In the genomic region with DNA sequence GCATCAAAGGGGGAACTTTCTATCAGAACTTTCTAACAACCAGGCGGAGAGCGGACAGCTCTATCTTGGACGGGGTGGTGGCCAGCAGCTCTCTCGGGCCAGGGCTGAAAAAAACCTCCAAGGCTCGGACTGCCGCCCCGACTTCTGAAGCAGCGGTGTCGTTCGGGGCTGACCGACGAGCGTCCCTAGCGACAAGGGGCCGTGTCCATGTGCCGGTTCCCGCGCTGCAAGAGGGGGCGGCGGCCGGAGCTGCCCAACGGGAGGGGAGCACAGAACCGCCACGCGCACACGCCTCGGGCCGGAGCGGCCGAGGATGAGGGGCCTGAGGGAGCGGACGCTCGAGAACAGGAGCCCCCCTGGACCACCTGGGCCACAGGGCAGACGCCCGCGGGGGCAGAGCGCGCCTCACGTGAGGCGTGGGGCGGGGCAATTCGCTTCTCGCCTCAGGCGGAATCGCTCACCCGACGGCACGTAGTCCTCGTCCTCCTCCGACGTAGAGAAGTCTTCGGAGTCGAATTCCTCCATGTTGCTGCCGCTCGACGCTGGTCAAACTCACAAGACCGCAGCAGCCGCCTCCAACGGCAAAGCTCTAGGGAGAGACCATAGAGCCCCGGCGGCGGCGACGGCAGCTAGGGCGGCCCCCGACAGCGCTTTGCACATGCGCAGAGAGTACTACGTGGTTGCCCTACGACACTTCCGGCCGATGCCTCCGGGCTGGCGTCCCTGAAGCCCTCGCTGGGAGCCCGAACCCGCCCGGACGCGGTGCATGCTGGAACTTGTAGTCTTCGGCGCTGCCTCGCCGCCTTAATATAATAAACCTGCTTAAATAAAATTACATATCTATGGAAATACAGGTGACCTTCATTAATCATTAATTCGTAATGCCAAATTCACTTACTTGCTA, we compare ENCODE assay signal across 8 cellular contexts. TPM values are rescaled to one million over a fixed set of nuclear protein-coding genes. Genes with fewer than 3 reads are reported as not detected.
DNase-seq lines count a peak whose midpoint lies in the region; TF ChIP-seq lines count a peak whose summit lies in the region.

Gene CFDP1 (minus strand): TSS at position 676 of the 904 bp plus-strand sequence. CDS start 151 bp downstream, at position 525.

- WGBS in suprapubic skin: 2% methylated on average over 33 of the region's 85 CpGs

- peak within 1 kb of the TSS; percentile 70 for H3K9ac ChIP-seq in SK-N-MC (ENCODE audit: insufficient read length)

- H3K27ac ChIP-seq in SK-N-MC: no peak within 1 kb of the TSS
- peak within 1 kb of the TSS; percentile 100 for H3K27ac ChIP-seq in suprapubic skin

- H3K4me1 ChIP-seq in suprapubic skin: peaks cover 18% of the 10 kb centered on the region

- no peaks in the 10 kb centered on the region for H3K27me3 ChIP-seq in suprapubic skin

- peak within 1 kb of the TSS; percentile 92 for H3K4me3 ChIP-seq in HFF-Myc (replicated peaks; ENCODE audit: low read depth, low read length)
- H3K4me3 ChIP-seq in NB4 (ENCODE audit: low read depth, low read length): peak within 1 kb of the TSS; percentile 66
- H3K4me3 ChIP-seq in SK-N-MC: peak within 1 kb of the TSS; percentile 81
- peak within 1 kb of the TSS; percentile 74 for H3K4me3 ChIP-seq in suprapubic skin

- no peak for TF ChIP-seq EP300 in suprapubic skin (IDR thresholded peaks at IDR 0.05)

- peak; percentile 59 for DNase-seq in GM04503 (ENCODE audit: low read depth)
- peak; percentile 85 for DNase-seq in HFF-Myc (ENCODE audit: extremely low read depth, low read depth)
- DNase-seq in NB4 (ENCODE audit: low read depth): peak; percentile 95
- peak; percentile 53 for DNase-seq in SK-N-MC (ENCODE audit: low read depth, low spot score)
- peak; percentile 95 for DNase-seq in activated naive CD4-positive, alpha-beta T cell treated with anti-CD3 and anti-CD28 coated beads, Interleukin-2, amount 50 U/mL, for 16 hours
- DNase-seq in germinal center (ENCODE audit: low spot score): peak; percentile 98
- peak; percentile 41 to 97 (median 91) for DNase-seq in nucleus accumbens (lab: John Stamatoyannopoulos, UW)
- DNase-seq in suprapubic skin (ENCODE audit: low spot score in 2 of 2): peak; percentile 98

- H3K36me3 ChIP-seq in SK-N-MC (ENCODE audit: insufficient read depth, low read length) (peaks cover 4% of the 10 kb centered on the region; the same call in 1 of the 2 replicates), suprapubic skin (no peaks in the 10 kb centered on the region)

- H3K9me3 ChIP-seq in SK-N-MC (ENCODE audit: low read depth, low read length) (no peaks in the 10 kb centered on the region), suprapubic skin (no peaks in the 10 kb centered on the region)

- TF ChIP-seq POLR2A in NB4 (IDR thresholded peaks at IDR 0.05; ENCODE audit: extremely low read depth, insufficient read length): peak; percentile 64
- TF ChIP-seq POLR2A in suprapubic skin (IDR thresholded peaks at IDR 0.05): peak; percentile 43

- TF ChIP-seq CTCF in HFF-Myc (IDR thresholded peaks at IDR 0.05; ENCODE audit: low read depth, low read length, missing control alignments) (no peak), NB4 (IDR thresholded peaks at IDR 0.05; ENCODE audit: low read depth, low read length) (no peak), suprapubic skin (IDR thresholded peaks at IDR 0.05) (no peak)

RNA-seq across cellular contexts. Expression of gene CFDP1, which starts in this region (rescaled TPM):
- 10 to 100 TPM; 36.7 to 81.4 (median 48.2) TPM for total RNA-seq in suprapubic skin
